Comparison of ENCODE assay signal across 17 cellular contexts in genomic region chr16:73092236-73092781, GRCh38. TPM values are rescaled to one million over a fixed set of nuclear protein-coding genes. Genes with fewer than 3 reads are reported as not detected.
A peak's percentile ranks its signal among the peaks of the same experiment; 100 is the strongest.
DNase-seq lines count a peak whose midpoint lies in the region.
"Had no signal": no experiment of that assay in that cellular context is flagged by ENCODE, and none has a peak within 500 bp of the region (broad histone marks: within the 10 kb centered on the region; RNA-seq: fewer than 3 reads in every experiment).

No MANE protein-coding gene starts in this region.

- H3K9me3 Mint-ChIP-seq in activated CD4-positive, alpha-beta T cell treated with anti-CD3 and anti-CD28 coated beads, Interleukin-2, amount 10 ng/mL, durations not matched to agents 7 days and 5 days, result no peaks in the 10 kb centered on the region
- no peaks in the 10 kb centered on the region for H3K9me3 Mint-ChIP-seq in dendritic cell treated with granulocyte-macrophage colony-stimulating factor and Interleukin-4, amounts not matched to agents 40 ng/mL and 50 ng/mL, for 4 days
- H3K9me3 Mint-ChIP-seq: activated T-cell treated with anti-CD3 and anti-CD28 coated beads, Interleukin-2, amount 50 U/mL, for 24 hours; stimulated activated effector memory CD8-positive, alpha-beta T cell treated with anti-CD3 and anti-CD28 coated beads, Interleukin-12 subunit alpha, Interleukin-12 subunit beta, amount 100 ng/mL, for 72 hours had no signal

- no peaks in the 10 kb centered on the region for H3K36me3 Mint-ChIP-seq in activated CD4-positive, alpha-beta T cell treated with anti-CD3 and anti-CD28 coated beads, Interleukin-2, amount 10 ng/mL, durations not matched to agents 7 days and 5 days (ENCODE audit: low read depth)
- H3K36me3 Mint-ChIP-seq in dendritic cell treated with granulocyte-macrophage colony-stimulating factor and Interleukin-4, amounts not matched to agents 40 ng/mL and 50 ng/mL, for 4 days (ENCODE audit: low read depth), result no peaks in the 10 kb centered on the region
- H3K36me3 Mint-ChIP-seq: CD4-positive, alpha-beta memory T cell; stimulated activated effector memory CD8-positive, alpha-beta T cell treated with anti-CD3 and anti-CD28 coated beads, Interleukin-12 subunit alpha, Interleukin-12 subunit beta, amount 100 ng/mL, for 72 hours had no signal

- no peak for DNase-seq in activated CD4-positive, alpha-beta T cell treated with anti-CD3 and anti-CD28 coated beads, Interleukin-2, amount 10 ng/mL, durations not matched to agents 7 days and 5 days
- DNase-seq in activated CD4-positive, alpha-beta T cell treated with anti-CD3 and anti-CD28 coated beads for 4 hours, result no peak
- DNase-seq in medulla oblongata (ENCODE audit: extremely low spot score) (peak; percentile 84), superior temporal gyrus (ENCODE audit: extremely low spot score) (peak; percentile 56), ecto neural progenitor cell (ENCODE audit: low spot score) (no peak), KG1 (lab: John Stamatoyannopoulos, UW) (no peak)
- DNase-seq in stimulated activated CD4-positive, alpha-beta T cell treated with anti-CD3 and anti-CD28 coated beads, Interleukin-1b, Interleukin-23, amount 100 ng/mL, for 48 hours, result no peak
- DNase-seq: activated T-cell treated with anti-CD3 and anti-CD28 coated beads, Interleukin-2, amount 50 U/mL, for 24 hours; CD4-positive, alpha-beta memory T cell; GDM1; MV-4-11; NCI-H82; Peyer's patch; right cardiac atrium; stimulated activated CD4-positive, alpha-beta T cell treated with anti-CD3 and anti-CD28 coated beads, Interleukin-4, amount 100 ng/mL, for 4 hours had no signal

- POLR2A ChIA-PET in activated CD4-positive, alpha-beta T cell treated with anti-CD3 and anti-CD28 coated beads, Interleukin-2, amount 10 ng/mL, durations not matched to agents 7 days and 5 days (lab: Charles Lee), result no interaction called here

- CTCF ChIA-PET in activated CD4-positive, alpha-beta T cell treated with anti-CD3 and anti-CD28 coated beads, Interleukin-2, amount 10 ng/mL, durations not matched to agents 7 days and 5 days (lab: Charles Lee), result no interaction called here

- peaks cover 5% of the 10 kb centered on the region for H3K4me1 Mint-ChIP-seq in activated CD4-positive, alpha-beta T cell treated with anti-CD3 and anti-CD28 coated beads, Interleukin-2, amount 10 ng/mL, durations not matched to agents 7 days and 5 days
- peaks cover 18% of the 10 kb centered on the region for H3K4me1 Mint-ChIP-seq in dendritic cell treated with granulocyte-macrophage colony-stimulating factor and Interleukin-4, amounts not matched to agents 40 ng/mL and 50 ng/mL, for 4 days (ENCODE audit: low read depth)
- H3K4me1 Mint-ChIP-seq: CD4-positive, alpha-beta memory T cell; stimulated activated effector memory CD8-positive, alpha-beta T cell treated with anti-CD3 and anti-CD28 coated beads, Interleukin-12 subunit alpha, Interleukin-12 subunit beta, amount 100 ng/mL, for 72 hours had no signal

- intact Hi-C loops in dendritic cell treated with granulocyte-macrophage colony-stimulating factor and Interleukin-4, amounts not matched to agents 40 ng/mL and 50 ng/mL, for 4 days (cut with micrococcal nuclease), result no loop called here

- peaks cover under 1% of the 10 kb centered on the region for H3K27me3 Mint-ChIP-seq in activated CD4-positive, alpha-beta T cell treated with anti-CD3 and anti-CD28 coated beads, Interleukin-2, amount 10 ng/mL, durations not matched to agents 7 days and 5 days
- H3K27me3 Mint-ChIP-seq in dendritic cell treated with granulocyte-macrophage colony-stimulating factor and Interleukin-4, amounts not matched to agents 40 ng/mL and 50 ng/mL, for 4 days, result peaks cover 16% of the 10 kb centered on the region
- H3K27me3 Mint-ChIP-seq: activated T-cell treated with anti-CD3 and anti-CD28 coated beads, Interleukin-2, amount 50 U/mL, for 24 hours; CD4-positive, alpha-beta memory T cell had no signal

- peak overlapping the region; percentile 62 for H3K27ac Mint-ChIP-seq in activated CD4-positive, alpha-beta T cell treated with anti-CD3 and anti-CD28 coated beads, Interleukin-2, amount 10 ng/mL, durations not matched to agents 7 days and 5 days
- peak overlapping the region; percentile 7 for H3K27ac Mint-ChIP-seq in dendritic cell treated with granulocyte-macrophage colony-stimulating factor and Interleukin-4, amounts not matched to agents 40 ng/mL and 50 ng/mL, for 4 days
- H3K27ac Mint-ChIP-seq: activated T-cell treated with anti-CD3 and anti-CD28 coated beads, Interleukin-2, amount 50 U/mL, for 24 hours; stimulated activated effector memory CD8-positive, alpha-beta T cell treated with anti-CD3 and anti-CD28 coated beads, Interleukin-12 subunit alpha, Interleukin-12 subunit beta, amount 100 ng/mL, for 72 hours had no signal

- no peak overlapping the region for H3K4me3 Mint-ChIP-seq in activated CD4-positive, alpha-beta T cell treated with anti-CD3 and anti-CD28 coated beads, Interleukin-2, amount 10 ng/mL, durations not matched to agents 7 days and 5 days
- H3K4me3 Mint-ChIP-seq in dendritic cell treated with granulocyte-macrophage colony-stimulating factor and Interleukin-4, amounts not matched to agents 40 ng/mL and 50 ng/mL, for 4 days, result no peak overlapping the region
- H3K4me3 Mint-ChIP-seq: activated T-cell treated with anti-CD3 and anti-CD28 coated beads, Interleukin-2, amount 50 U/mL, for 24 hours; stimulated activated effector memory CD8-positive, alpha-beta T cell treated with anti-CD3 and anti-CD28 coated beads, Interleukin-12 subunit alpha, Interleukin-12 subunit beta, amount 100 ng/mL, for 72 hours had no signal

RNA-seq across cellular contexts. Expression of gene ZFHX3, which starts 44.4 kb away (rescaled TPM):
- 1 to 10 TPM; 1.5 to 1.6 TPM for total RNA-seq in activated CD4-positive, alpha-beta T cell treated with anti-CD3 and anti-CD28 coated beads, Interleukin-2, amount 10 ng/mL, durations not matched to agents 7 days and 5 days

Comparison
In these comparisons a context has a peak if more than half of its experiments do, and no peak if none do; other contexts are left out.
1. DNase-seq: peak in medulla oblongata (single experiment) and superior temporal gyrus (single experiment); none in activated CD4-positive, alpha-beta T cell treated with anti-CD3 and anti-CD28 coated beads, Interleukin-2, amount 10 ng/mL, durations not matched to agents 7 days and 5 days (single experiment), activated CD4-positive, alpha-beta T cell treated with anti-CD3 and anti-CD28 coated beads for 4 hours (0 of 2), ecto neural progenitor cell (single experiment), stimulated activated CD4-positive, alpha-beta T cell treated with anti-CD3 and anti-CD28 coated beads, Interleukin-1b, Interleukin-23, amount 100 ng/mL, for 48 hours (single experiment) and KG1 (single experiment).